ENCODE assay signal across 11 cellular contexts in genomic region chr7:127844707-127845331, GRCh38.
A peak's percentile ranks its signal among the peaks of the same experiment; 100 is the strongest.
DNase-seq lines count a peak whose midpoint lies in the region; ATAC-seq and TF ChIP-seq lines count a peak whose summit lies in the region.
"Had no signal": no experiment of that assay in that cellular context is flagged by ENCODE, and none has a peak within 500 bp of the region (broad histone marks: within the 10 kb centered on the region; RNA-seq: fewer than 3 reads in every experiment).

No MANE protein-coding gene starts in this region.

- no peak overlapping the region for H3K27ac Mint-ChIP-seq in activated CD8-positive, alpha-beta T cell treated with anti-CD3 and anti-CD28 coated beads, Interleukin-2, amount 10 ng/mL, durations not matched to agents 7 days and 5 days
- H3K27ac Mint-ChIP-seq: activated CD4-positive, alpha-beta T cell treated with anti-CD3 and anti-CD28 coated beads, Interleukin-2, amount 10 ng/mL, durations not matched to agents 7 days and 5 days; B cell had no signal

- no peak for TF ChIP-seq CTCF in right atrium auricular region (IDR thresholded peaks at IDR 0.05)
- TF ChIP-seq CTCF in brain microvascular endothelial cell (IDR thresholded peaks at IDR 0.05; ENCODE audit: low read depth, low read length, missing control alignments) = no peak

- in situ Hi-C loops in brain microvascular endothelial cell (cut with HindIII; ENCODE audit: low pct_ligation_motif_present, low sequenced_read_pairs) = no loop called here

- DNase-seq in Right ventricle myocardium superior (peak; percentile 59), right atrium auricular region (ENCODE audit: low spot score) (no peak), brain microvascular endothelial cell (peak; percentile 20), left lobe of liver (ENCODE audit: low spot score) (peak; percentile 57), iPS-NIHi7 (ENCODE audit: extremely low spot score) (no peak), HuH-7.5 (ENCODE audit: low spot score) (no peak)
- DNase-seq in activated CD8-positive, alpha-beta T cell treated with anti-CD3 and anti-CD28 coated beads, Interleukin-2, amount 10 ng/mL, durations not matched to agents 7 days and 5 days = no peak
- DNase-seq: activated CD4-positive, alpha-beta T cell treated with anti-CD3 and anti-CD28 coated beads, Interleukin-2, amount 10 ng/mL, durations not matched to agents 7 days and 5 days; NCI-H1048 had no signal

- H3K4me1 ChIP-seq in right atrium auricular region = peaks cover 0 to 35% of the 10 kb centered on the region in 2 donors

- peaks cover 36% of the 10 kb centered on the region for H3K36me3 Mint-ChIP-seq in activated CD8-positive, alpha-beta T cell treated with anti-CD3 and anti-CD28 coated beads, Interleukin-2, amount 10 ng/mL, durations not matched to agents 7 days and 5 days (ENCODE audit: low read depth)

- H3K27me3 ChIP-seq in right atrium auricular region (no peaks in the 10 kb centered on the region), brain microvascular endothelial cell (replicated peaks) (no peaks in the 10 kb centered on the region)

- H3K4me3 ChIP-seq in right atrium auricular region = no peak overlapping the region
- H3K4me3 ChIP-seq in brain microvascular endothelial cell (ENCODE audit: low read depth, low read length) = no peak overlapping the region

- H3K4me1 Mint-ChIP-seq in activated CD8-positive, alpha-beta T cell treated with anti-CD3 and anti-CD28 coated beads, Interleukin-2, amount 10 ng/mL, durations not matched to agents 7 days and 5 days (ENCODE audit: low read depth) = peaks cover 7% of the 10 kb centered on the region

- H3K9me3 Mint-ChIP-seq in activated CD8-positive, alpha-beta T cell treated with anti-CD3 and anti-CD28 coated beads, Interleukin-2, amount 10 ng/mL, durations not matched to agents 7 days and 5 days (ENCODE audit: insufficient read depth) = no peaks in the 10 kb centered on the region
- H3K9me3 Mint-ChIP-seq: activated CD4-positive, alpha-beta T cell treated with anti-CD3 and anti-CD28 coated beads, Interleukin-2, amount 10 ng/mL, durations not matched to agents 7 days and 5 days had no signal

- H3K27me3 Mint-ChIP-seq in activated CD8-positive, alpha-beta T cell treated with anti-CD3 and anti-CD28 coated beads, Interleukin-2, amount 10 ng/mL, durations not matched to agents 7 days and 5 days (ENCODE audit: low read depth) = no peaks in the 10 kb centered on the region
- H3K27me3 Mint-ChIP-seq: activated CD4-positive, alpha-beta T cell treated with anti-CD3 and anti-CD28 coated beads, Interleukin-2, amount 10 ng/mL, durations not matched to agents 7 days and 5 days; B cell had no signal

- H3K36me3 ChIP-seq in right atrium auricular region (no peaks in the 10 kb centered on the region), brain microvascular endothelial cell (replicated peaks) (peaks cover 7% of the 10 kb centered on the region)

- CTCF ChIA-PET in activated CD8-positive, alpha-beta T cell treated with anti-CD3 and anti-CD28 coated beads, Interleukin-2, amount 10 ng/mL, durations not matched to agents 7 days and 5 days (lab: Charles Lee) = no interaction called here

- intact Hi-C loops in Right ventricle myocardium superior (cut with DNase I) = no loop called here

- H3K27ac ChIP-seq in right atrium auricular region (peak overlapping the region in 1 of 2 donors; percentile 49), brain microvascular endothelial cell (no peak overlapping the region)

- POLR2A ChIA-PET in activated CD8-positive, alpha-beta T cell treated with anti-CD3 and anti-CD28 coated beads, Interleukin-2, amount 10 ng/mL, durations not matched to agents 7 days and 5 days (lab: Charles Lee) = no interaction called here

- H3K4me3 Mint-ChIP-seq in activated CD8-positive, alpha-beta T cell treated with anti-CD3 and anti-CD28 coated beads, Interleukin-2, amount 10 ng/mL, durations not matched to agents 7 days and 5 days = no peak overlapping the region
- H3K4me3 Mint-ChIP-seq: activated CD4-positive, alpha-beta T cell treated with anti-CD3 and anti-CD28 coated beads, Interleukin-2, amount 10 ng/mL, durations not matched to agents 7 days and 5 days; B cell had no signal

- H3K9me3 ChIP-seq in right atrium auricular region = no peaks in the 10 kb centered on the region

- ATAC-seq in Right ventricle myocardium superior (ENCODE audit: poor library complexity) (peak; percentile 90), left lobe of liver (peak; percentile 88), HG03442 (IDR thresholded peaks at IDR 0.05; ENCODE audit: unreplicated experiment) (no peak)
- no peak for ATAC-seq in activated CD8-positive, alpha-beta T cell treated with anti-CD3 and anti-CD28 coated beads, Interleukin-2, amount 10 ng/mL, durations not matched to agents 7 days and 5 days

Comparison
In these comparisons a context has a peak if more than half of its experiments do, and no peak if none do; other contexts are left out.
1. DNase-seq: peak in Right ventricle myocardium superior (single experiment), brain microvascular endothelial cell (single experiment) and left lobe of liver (single experiment); none in right atrium auricular region (single experiment), iPS-NIHi7 (single experiment), activated CD8-positive, alpha-beta T cell treated with anti-CD3 and anti-CD28 coated beads, Interleukin-2, amount 10 ng/mL, durations not matched to agents 7 days and 5 days (single experiment) and HuH-7.5 (single experiment).
2. ATAC-seq: peak in Right ventricle myocardium superior (single experiment) and left lobe of liver (single experiment); none in HG03442 (single experiment) and activated CD8-positive, alpha-beta T cell treated with anti-CD3 and anti-CD28 coated beads, Interleukin-2, amount 10 ng/mL, durations not matched to agents 7 days and 5 days (single experiment).